In the genomic region with DNA sequence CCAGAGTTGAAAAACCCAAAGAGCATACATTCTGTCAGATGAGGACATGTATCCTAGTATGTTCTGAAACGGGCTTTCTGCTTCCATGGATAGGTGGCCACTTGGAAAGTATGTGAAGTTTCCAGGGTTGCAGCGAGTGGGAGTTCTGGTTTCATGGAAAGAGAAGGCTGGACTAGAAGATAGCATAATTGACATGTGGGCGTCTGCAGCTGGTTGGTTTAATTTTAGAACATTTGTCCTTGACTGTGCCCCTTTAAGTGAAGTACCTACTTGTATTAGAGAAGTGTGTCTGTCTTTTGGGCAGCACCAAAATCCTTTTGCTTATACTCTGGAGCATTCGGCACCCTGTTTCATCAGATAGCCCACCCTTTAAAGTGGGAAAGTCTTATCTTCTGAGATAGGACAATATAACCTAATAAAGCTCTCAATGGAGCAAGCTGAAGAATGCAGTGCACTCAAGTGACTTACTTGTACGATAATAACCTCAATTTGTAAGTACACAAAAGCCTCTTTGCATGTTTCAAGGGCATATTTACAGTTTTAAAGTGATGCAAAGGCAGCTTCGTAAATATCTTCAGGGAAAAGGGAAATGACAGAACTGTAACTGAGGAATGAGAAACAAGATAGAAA, we compare ENCODE assay signal across 1 cellular context.
TF ChIP-seq lines count a peak whose summit lies in the region.

No MANE protein-coding gene starts in this region.

TF ChIP-seq in WTC11, 78 proteins besides CTCF, POLR2A, EP300 and RAD21 (continued from another document):
- TF ChIP-seq, protein P1, sequence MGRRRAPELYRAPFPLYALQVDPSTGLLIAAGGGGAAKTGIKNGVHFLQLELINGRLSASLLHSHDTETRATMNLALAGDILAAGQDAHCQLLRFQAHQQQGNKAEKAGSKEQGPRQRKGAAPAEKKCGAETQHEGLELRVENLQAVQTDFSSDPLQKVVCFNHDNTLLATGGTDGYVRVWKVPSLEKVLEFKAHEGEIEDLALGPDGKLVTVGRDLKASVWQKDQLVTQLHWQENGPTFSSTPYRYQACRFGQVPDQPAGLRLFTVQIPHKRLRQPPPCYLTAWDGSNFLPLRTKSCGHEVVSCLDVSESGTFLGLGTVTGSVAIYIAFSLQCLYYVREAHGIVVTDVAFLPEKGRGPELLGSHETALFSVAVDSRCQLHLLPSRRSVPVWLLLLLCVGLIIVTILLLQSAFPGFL (CRISPR knock-in tag; IDR thresholded peaks at IDR 0.05; ENCODE audit: borderline replicate concordance): no peak
- TF ChIP-seq USF1 (CRISPR knock-in tag; IDR thresholded peaks at IDR 0.05) (no peak), ZNF232 (CRISPR knock-in tag; IDR thresholded peaks at IDR 0.05) (no peak), IRF1 (CRISPR knock-in tag; IDR thresholded peaks at IDR 0.05) (no peak), TEAD1 (CRISPR knock-in tag; IDR thresholded peaks at IDR 0.05) (no peak)
